ENCODE assay signal across 7 cellular contexts in the genomic region with DNA sequence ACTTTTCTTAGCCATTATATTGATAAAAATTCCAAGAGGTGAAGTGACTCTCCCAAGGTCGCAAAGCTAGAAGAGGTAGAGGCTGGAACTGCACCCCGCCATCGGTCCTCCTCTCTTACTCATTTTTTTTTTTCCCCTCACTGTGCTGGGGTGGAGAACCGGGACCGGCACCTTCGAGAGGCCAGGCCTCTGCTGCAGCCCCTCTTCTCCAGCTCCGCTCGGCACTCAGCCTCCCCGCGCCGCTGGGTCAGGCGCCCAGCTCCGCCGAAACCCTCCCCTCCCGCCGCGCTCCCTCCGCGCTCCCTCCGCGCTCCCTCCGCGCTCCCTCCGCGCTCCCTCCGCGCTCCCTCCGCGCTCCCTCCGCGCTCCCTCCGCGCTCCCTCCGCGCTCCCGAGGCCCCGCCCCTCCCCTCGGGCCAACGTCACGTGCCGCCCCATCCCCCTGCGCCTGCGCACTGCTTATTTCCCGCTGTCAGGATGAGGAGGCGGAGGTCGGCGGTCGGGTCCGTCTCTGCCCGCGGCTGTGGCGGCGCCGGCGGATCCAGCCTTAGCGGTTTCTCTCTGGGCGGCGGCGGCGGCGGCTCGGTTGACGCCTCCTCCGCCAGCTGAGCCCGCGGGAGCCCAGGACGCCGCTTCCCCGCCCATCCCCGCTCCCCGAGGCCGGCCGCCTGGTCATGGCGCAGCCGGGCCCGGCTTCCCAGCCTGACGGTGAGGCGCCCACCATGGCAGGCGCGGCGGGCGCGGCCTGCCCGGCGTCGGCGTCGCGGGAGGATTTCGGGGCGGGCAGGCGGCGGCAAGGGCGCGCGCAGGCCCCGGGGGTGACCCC.
DNase-seq lines count a peak whose midpoint lies in the region; ATAC-seq and TF ChIP-seq lines count a peak whose summit lies in the region.

A gene with protein sequence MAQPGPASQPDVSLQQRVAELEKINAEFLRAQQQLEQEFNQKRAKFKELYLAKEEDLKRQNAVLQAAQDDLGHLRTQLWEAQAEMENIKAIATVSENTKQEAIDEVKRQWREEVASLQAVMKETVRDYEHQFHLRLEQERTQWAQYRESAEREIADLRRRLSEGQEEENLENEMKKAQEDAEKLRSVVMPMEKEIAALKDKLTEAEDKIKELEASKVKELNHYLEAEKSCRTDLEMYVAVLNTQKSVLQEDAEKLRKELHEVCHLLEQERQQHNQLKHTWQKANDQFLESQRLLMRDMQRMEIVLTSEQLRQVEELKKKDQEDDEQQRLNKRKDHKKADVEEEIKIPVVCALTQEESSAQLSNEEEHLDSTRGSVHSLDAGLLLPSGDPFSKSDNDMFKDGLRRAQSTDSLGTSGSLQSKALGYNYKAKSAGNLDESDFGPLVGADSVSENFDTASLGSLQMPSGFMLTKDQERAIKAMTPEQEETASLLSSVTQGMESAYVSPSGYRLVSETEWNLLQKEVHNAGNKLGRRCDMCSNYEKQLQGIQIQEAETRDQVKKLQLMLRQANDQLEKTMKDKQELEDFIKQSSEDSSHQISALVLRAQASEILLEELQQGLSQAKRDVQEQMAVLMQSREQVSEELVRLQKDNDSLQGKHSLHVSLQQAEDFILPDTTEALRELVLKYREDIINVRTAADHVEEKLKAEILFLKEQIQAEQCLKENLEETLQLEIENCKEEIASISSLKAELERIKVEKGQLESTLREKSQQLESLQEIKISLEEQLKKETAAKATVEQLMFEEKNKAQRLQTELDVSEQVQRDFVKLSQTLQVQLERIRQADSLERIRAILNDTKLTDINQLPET (plus strand): TSS at position 471 of the 825 bp plus-strand sequence. CDS start 203 bp downstream, at position 674.

- ATAC-seq in GM18505 (IDR thresholded peaks at IDR 0.05; ENCODE audit: unreplicated experiment) (peak; percentile 84), HG03045 (IDR thresholded peaks at IDR 0.05; ENCODE audit: unreplicated experiment) (peak; percentile 75)

- peak; percentile 76 for TF ChIP-seq POLR2A in GM18505 (IDR thresholded peaks at IDR 0.05; ENCODE audit: borderline replicate concordance, extremely low read depth, insufficient read depth, insufficient read length)

- DNase-seq in NCI-H345 (lab: John Stamatoyannopoulos, UW) (peak; percentile 78), iris pigment epithelial cell (ENCODE audit: low read depth) (peak; percentile 87)
- peak; percentile 86 for DNase-seq in activated CD4-positive, CD25-positive, alpha-beta regulatory T cell treated with anti-CD3 and anti-CD28 coated beads, Interleukin-2, amount 50 U/mL, for 16 hours (ENCODE audit: low read depth, low spot score)
- DNase-seq in central memory CD4-positive, alpha-beta T cell: peak; percentile 92
- peak; percentile 88 to 92 for DNase-seq in stimulated activated CD4-positive, alpha-beta T cell treated with anti-CD3 and anti-CD28 coated beads, Interleukin-12 subunit alpha, Interleukin-12 subunit beta, amount 100 ng/mL, for 24 hours (ENCODE audit: low read depth in 2 of 2)

Comparison
In these comparisons a context has a peak if more than half of its experiments do, and no peak if none do; other contexts are left out.
1. Peak in every context shown above with its lines: DNase-seq and ATAC-seq.